ENCODE assay signal across 26 cellular contexts in the genomic region with DNA sequence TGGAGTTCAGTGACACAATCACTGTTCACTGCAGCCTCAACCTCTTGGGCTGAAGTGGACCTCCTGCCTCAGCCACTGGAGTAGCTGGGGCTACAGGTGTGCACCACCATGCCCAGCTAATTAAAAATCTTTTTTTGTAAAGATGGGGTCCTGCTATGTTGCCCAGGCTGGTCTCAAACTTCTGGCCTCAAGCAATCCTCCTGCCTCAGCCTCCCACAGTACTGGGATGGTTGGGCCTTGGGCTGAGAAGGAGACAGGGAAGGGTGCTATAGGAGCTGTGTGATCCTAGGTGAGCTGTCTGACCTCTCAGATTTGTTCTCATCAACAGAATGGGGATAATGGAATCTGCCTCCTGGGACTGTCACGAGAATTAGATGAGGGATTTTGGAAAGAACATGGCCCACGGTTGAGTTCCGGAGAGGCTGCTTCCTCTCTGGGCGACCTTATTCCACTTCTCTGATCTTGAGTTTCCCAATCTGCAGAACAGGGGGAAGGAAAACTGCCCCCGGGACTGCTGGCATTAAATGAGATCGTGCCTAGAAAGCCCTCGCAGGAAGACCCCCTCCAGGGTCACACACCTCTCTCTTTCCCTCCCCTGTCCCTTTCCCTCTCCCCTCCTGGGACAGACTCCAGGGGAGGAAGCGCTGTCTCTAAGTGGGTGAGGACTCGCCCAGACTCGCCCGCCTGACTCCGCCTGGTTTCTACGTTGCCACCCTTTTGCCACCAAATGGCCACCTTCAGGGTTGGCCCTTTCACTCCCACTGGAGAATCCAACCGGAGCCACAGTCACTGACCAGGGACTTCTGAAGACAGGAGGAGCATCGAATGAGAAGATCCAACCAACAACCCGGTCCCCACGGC.
"Had no signal": no experiment of that assay in that cellular context is flagged by ENCODE, and none has a peak within 500 bp of the region (broad histone marks: within the 10 kb centered on the region; RNA-seq: fewer than 3 reads in every experiment).

No MANE protein-coding gene starts in this region.

- H3K36me3 ChIP-seq: ascending aorta, ovary, stomach, thyroid gland had no signal

- DNase-seq: activated CD4-positive, alpha-beta T cell treated with anti-CD3 and anti-CD28 coated beads for 36 hours; activated CD4-positive, alpha-beta T cell treated with anti-CD3 and anti-CD28 coated beads, Interleukin-2, amount 50 U/mL, for 4 hours; activated CD4-positive, CD25-positive, alpha-beta regulatory T cell; activated naive CD8-positive, alpha-beta T cell treated with anti-CD3 and anti-CD28 coated beads, Interleukin-2, amount 10 ng/mL, durations not matched to agents 7 days and 5 days; activated T-cell treated with anti-CD3 and anti-CD28 coated beads, Interleukin-2, amount 50 U/mL, for 4 hours; cortex of kidney; effector memory CD8-positive, alpha-beta T cell; hippocampal formation; immature natural killer cell; natural killer cell; ovary; retina; stimulated activated CD4-positive, alpha-beta T cell treated with anti-CD3 and anti-CD28 coated beads, Interleukin-12 subunit alpha, Interleukin-12 subunit beta, amount 100 ng/mL, for 4 hours; stimulated activated CD4-positive, alpha-beta T cell treated with anti-CD3 and anti-CD28 coated beads, Interleukin-4, amount 100 ng/mL, for 1 hour; stomach; T-helper 2 cell; thyroid gland had no signal

- H3K4me3 Mint-ChIP-seq: activated CD4-positive, alpha-beta T cell treated with anti-CD3 and anti-CD28 coated beads for 36 hours; activated naive CD8-positive, alpha-beta T cell treated with anti-CD3 and anti-CD28 coated beads, Interleukin-2, amount 10 ng/mL, durations not matched to agents 7 days and 5 days; activated T-cell treated with anti-CD3 and anti-CD28 coated beads, Interleukin-2, amount 50 U/mL, for 4 hours; brain; effector memory CD8-positive, alpha-beta T cell; immature natural killer cell; memory B cell; natural killer cell had no signal

- H3K36me3 Mint-ChIP-seq: brain, natural killer cell had no signal

- H3K9me3 ChIP-seq: ascending aorta, neutrophil, ovary, stomach, thyroid gland had no signal

- FAIRE-seq: endothelial cell of umbilical vein had no signal

- H3K4me1 ChIP-seq: ascending aorta had no signal

- H3K27ac ChIP-seq: ascending aorta, neutrophil, ovary, skin epidermis, stomach, thyroid gland had no signal

- H3K4me1 Mint-ChIP-seq: activated CD4-positive, alpha-beta T cell treated with anti-CD3 and anti-CD28 coated beads for 36 hours had no signal

- H3K9me3 Mint-ChIP-seq: activated naive CD8-positive, alpha-beta T cell treated with anti-CD3 and anti-CD28 coated beads, Interleukin-2, amount 10 ng/mL, durations not matched to agents 7 days and 5 days; activated T-cell treated with anti-CD3 and anti-CD28 coated beads, Interleukin-2, amount 50 U/mL, for 4 hours; activated T-helper 2 cell treated with anti-CD3 and anti-CD28 coated beads, Interferon-gamma antibody, Interleukin-2, Interleukin-4, amounts not matched to agents 10 μg/mL and 5 μg/mL and 100 μg/mL, durations not matched to agents 14 hours and 24 hours and 36 hours; brain; effector memory CD8-positive, alpha-beta T cell; immature natural killer cell; memory B cell; natural killer cell had no signal

- H3K27me3 ChIP-seq: ascending aorta, neutrophil, ovary, stomach, thyroid gland had no signal

- ATAC-seq: activated CD4-positive, alpha-beta T cell treated with anti-CD3 and anti-CD28 coated beads for 36 hours; activated T-cell treated with anti-CD3 and anti-CD28 coated beads, Interleukin-2, amount 50 U/mL, for 4 hours; effector memory CD8-positive, alpha-beta T cell; natural killer cell; sciatic nerve had no signal

- H3K27ac Mint-ChIP-seq: activated CD4-positive, alpha-beta T cell treated with anti-CD3 and anti-CD28 coated beads for 36 hours; activated naive CD8-positive, alpha-beta T cell treated with anti-CD3 and anti-CD28 coated beads, Interleukin-2, amount 10 ng/mL, durations not matched to agents 7 days and 5 days; activated T-helper 2 cell treated with anti-CD3 and anti-CD28 coated beads, Interferon-gamma antibody, Interleukin-2, Interleukin-4, amounts not matched to agents 10 μg/mL and 5 μg/mL and 100 μg/mL, durations not matched to agents 14 hours and 24 hours and 36 hours; immature natural killer cell; memory B cell; progenitor cell of endocrine pancreas had no signal

- H3K27me3 Mint-ChIP-seq: activated CD4-positive, alpha-beta T cell treated with anti-CD3 and anti-CD28 coated beads for 36 hours; activated naive CD8-positive, alpha-beta T cell treated with anti-CD3 and anti-CD28 coated beads, Interleukin-2, amount 10 ng/mL, durations not matched to agents 7 days and 5 days; brain; effector memory CD8-positive, alpha-beta T cell; memory B cell had no signal

- H3K4me3 ChIP-seq: ascending aorta, ovary, skin epidermis, stomach, thyroid gland had no signal
